Comparison of ENCODE assay signal across 1 cellular context in genomic region chr6:24981385-24981758, GRCh38.
TF ChIP-seq lines count a peak whose summit lies in the region.

No MANE protein-coding gene starts in this region.

TF ChIP-seq in WTC11, 78 proteins besides CTCF, POLR2A, EP300 and RAD21 (continued from another document):
- TF ChIP-seq USF1 (CRISPR knock-in tag; IDR thresholded peaks at IDR 0.05) (no peak), SP1 (CRISPR knock-in tag; conservative IDR thresholded peaks at IDR 0.05) (0 out of 2 replicates have a peak, but pooled peaks have one; percentile 41), FOXK1 (CRISPR knock-in tag; IDR thresholded peaks at IDR 0.05) (0 out of 2 replicates have a peak, but pooled peaks have one; percentile 23)
